Comparison of ENCODE assay signal across 8 cellular contexts in the genomic region with DNA sequence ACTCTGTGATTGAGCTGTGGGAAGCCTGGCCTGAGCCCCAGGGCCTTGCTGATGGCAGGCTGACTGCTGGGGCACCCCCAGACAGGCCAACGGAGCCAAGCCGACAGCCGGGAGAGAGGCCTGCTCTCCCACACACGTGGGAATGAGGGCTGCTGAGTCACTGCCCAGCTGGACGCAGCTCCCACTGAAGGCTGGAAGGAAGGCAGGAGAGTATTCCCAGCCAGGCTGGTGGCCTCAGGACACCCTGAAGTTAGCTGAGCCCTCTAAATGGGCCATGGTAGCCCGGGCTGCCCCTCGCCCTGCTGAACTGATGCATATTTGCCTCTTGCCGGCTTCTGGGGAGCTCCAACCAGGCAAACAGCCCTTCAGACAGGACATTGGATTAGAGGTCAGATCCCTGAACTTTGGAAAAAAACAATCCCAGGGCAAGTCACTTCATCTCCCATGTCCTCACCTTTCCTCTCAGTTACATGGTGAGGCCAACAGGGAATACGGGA.
DNase-seq lines count a peak whose midpoint lies in the region; ATAC-seq, FAIRE-seq and TF ChIP-seq lines count a peak whose summit lies in the region.

No MANE protein-coding gene starts in this region.

- CTCF ChIA-PET in HepG2 (lab: Yijun Ruan, JAX; ENCODE audit: low intra/inter-chr PET ratio, low total read pairs) = no interaction called here

- H4K20me1 ChIP-seq in HepG2 (ENCODE audit: insufficient read depth, low read length) = no peaks in the 10 kb centered on the region

- no peak overlapping the region for H2AFZ ChIP-seq in HepG2 (ENCODE audit: low read length)

- peak overlapping the region; percentile 52 for H3K9ac ChIP-seq in HepG2 (ENCODE audit: insufficient read depth, low read depth, low read length)

- 0% methylated on average over 4 of the region's 9 CpGs for WGBS in HepG2 (ENCODE audit: low lambda C conversion rate)

- peak overlapping the region; percentile 79 for H3K4me2 ChIP-seq in HepG2 (ENCODE audit: low read depth, low read length)

- H3K27ac ChIP-seq in HepG2 (ENCODE audit: extremely low read length, insufficient read depth, low read length) (peak overlapping the region; percentile 83), thoracic aorta (peak overlapping the region; percentile 55 to 86)

- intact Hi-C loops in HepG2 (cut with micrococcal nuclease; ENCODE audit: unreplicated experiment) = loop anchor here (5.0 to 10.0 kb wide), 2 partner anchors 71 to 99 kb away; a partner anchor contains a TSS

- FAIRE-seq in HepG2 (lab: Jason Lieb, UNC) = peak; percentile 60

- H3K36me3 ChIP-seq in HepG2 (replicated peaks in 1 of 2; ENCODE audit: control insufficient read depth in 1 of 2, insufficient read depth in 2 of 2, low read length in 2 of 2) = no peaks in the 10 kb centered on the region
- H3K36me3 ChIP-seq in thoracic aorta = no peaks in the 10 kb centered on the region

- TF ChIP-seq CTCF in cardiac fibroblast (IDR thresholded peaks at IDR 0.05; ENCODE audit: low read depth, low read length) (no peak), HepG2 (CRISPR knock-in tag; IDR thresholded peaks at IDR 0.05) (no peak), thoracic aorta (IDR thresholded peaks at IDR 0.05) (no peak)

- ATAC-seq in HepG2 (peak; percentile 59), thoracic aorta (ENCODE audit: insufficient number of reproducible peaks, low FRiP score, low read depth) (peak; percentile 69), GM21737 (IDR thresholded peaks at IDR 0.05; ENCODE audit: unreplicated experiment) (no peak), GM19035 (IDR thresholded peaks at IDR 0.05; ENCODE audit: unreplicated experiment) (no peak)

- H3K4me1 ChIP-seq in HepG2 (ENCODE audit: insufficient read depth, low read length) (peaks cover 80% of the 10 kb centered on the region), thoracic aorta (ENCODE audit: control insufficient read depth in 1 of 2, low read depth in 2 of 2) (peaks cover 14 to 24% of the 10 kb centered on the region in 2 donors)

- no peaks in the 10 kb centered on the region for H3K79me2 ChIP-seq in HepG2 (ENCODE audit: insufficient read depth, low read length)

- no peak for TF ChIP-seq RAD21 in HepG2 (CRISPR knock-in tag; IDR thresholded peaks at IDR 0.05)

- H3K9me3 ChIP-seq in HepG2 (ENCODE audit: low read length) (peaks cover 6% of the 10 kb centered on the region), thoracic aorta (no peaks in the 10 kb centered on the region)

- peak; percentile 19 for DNase-seq in HS-5 (ENCODE audit: low read depth)
- peak; percentile 81 to 94 for DNase-seq in cardiac fibroblast (ENCODE audit: low read depth in 2 of 2)
- peak; percentile 67 for DNase-seq in HepG2 (ENCODE audit: low spot score)
- peak; percentile 49 for DNase-seq in thoracic aorta (ENCODE audit: low spot score)
- no peak for DNase-seq in NCI-H1092 treated with DMSO at 0.1 percent for 48 hours (lab: John Stamatoyannopoulos, UW)
- DNase-seq in germinal center (ENCODE audit: low spot score) = no peak

- peaks cover 4 to 12% of the 10 kb centered on the region in 2 experiments; a peak in 3 of 5 replicates for H3K27me3 ChIP-seq in HepG2 (ENCODE audit: control insufficient read depth in 1 of 2, insufficient read depth in 2 of 2, low read length in 2 of 2)
- H3K27me3 ChIP-seq in thoracic aorta (replicated peaks; ENCODE audit: insufficient read depth) = no peaks in the 10 kb centered on the region

- no peak; a peak in 1 of 4 replicates for TF ChIP-seq POLR2A in HepG2 (IDR thresholded peaks at IDR 0.05; ENCODE audit: insufficient read depth in 1 of 2, low read depth in 2 of 2, low read length in 2 of 2)

- POLR2A ChIA-PET in HepG2 (lab: Yijun Ruan, JAX) = interaction anchor here (0.9 to 1.7 kb wide), 3 partner anchors 18 to 96 kb away, joined by 3 to 6 read pairs (median 5); no protein-coding TSS in a partner anchor

- H3K4me3 ChIP-seq in cardiac fibroblast (replicated peaks in 1 of 2; ENCODE audit: low read depth in 2 of 2, low read length in 2 of 2) (no peak overlapping the region), HepG2 (replicated peaks in 1 of 3; ENCODE audit: insufficient read depth in 1 of 3, low read depth in 2 of 3, low read length in 3 of 3) (peak overlapping the region; percentile 24 to 66 (median 28); a peak in 4 of 6 replicates), thoracic aorta (no peak overlapping the region)

- TSS peak; percentile 84 for BruUV-seq in HepG2 (replicated peaks; lab: Mats Ljungman, UMichigan)

- TF ChIP-seq EP300 in HepG2 (IDR thresholded peaks at IDR 0.05; ENCODE audit: low read depth in 2 of 2, low read length in 2 of 2) (no peak; a peak in 1 of 4 replicates), HepG2 (CRISPR knock-in tag; IDR thresholded peaks at IDR 0.05; ENCODE audit: borderline replicate concordance) (no peak)

- in situ Hi-C loops in HepG2 (cut with HindIII; ENCODE audit: extremely low pct_ligation_motif_present, low pct_unique_long_range_greater_than_20kb) = no loop called here

TF ChIP-seq in HepG2, 621 proteins besides CTCF, POLR2A, EP300 and RAD21 (continues in another document):
- TF ChIP-seq, protein P1, sequence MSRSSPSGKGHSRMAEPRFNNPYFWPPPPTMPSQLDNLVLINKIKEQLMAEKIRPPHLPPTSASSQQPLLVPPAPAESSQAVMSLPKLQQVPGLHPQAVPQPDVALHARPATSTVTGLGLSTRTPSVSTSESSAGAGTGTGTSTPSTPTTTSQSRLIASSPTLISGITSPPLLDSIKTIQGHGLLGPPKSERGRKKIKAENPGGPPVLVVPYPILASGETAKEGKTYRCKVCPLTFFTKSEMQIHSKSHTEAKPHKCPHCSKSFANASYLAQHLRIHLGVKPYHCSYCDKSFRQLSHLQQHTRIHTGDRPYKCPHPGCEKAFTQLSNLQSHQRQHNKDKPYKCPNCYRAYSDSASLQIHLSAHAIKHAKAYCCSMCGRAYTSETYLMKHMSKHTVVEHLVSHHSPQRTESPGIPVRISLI (CRISPR knock-in tag; IDR thresholded peaks at IDR 0.05; ENCODE audit: borderline replicate concordance) = peak; percentile 82; the same call in 1 of the 2 replicates
- TF ChIP-seq ZFX (CRISPR knock-in tag; IDR thresholded peaks at IDR 0.05; ENCODE audit: low read depth) (0 out of 2 replicates have a peak, but pooled peaks have one; percentile 2), HNF4A (CRISPR knock-in tag; IDR thresholded peaks at IDR 0.05) (peak; percentile 69), NCOR1 (IDR thresholded peaks at IDR 0.05; ENCODE audit: borderline replicate concordance, low read length) (peak; percentile 39; the same call in 1 of the 2 replicates), ZNF713 (CRISPR knock-in tag; IDR thresholded peaks at IDR 0.05) (0 out of 2 replicates have a peak, but pooled peaks have one; percentile 7), PITX1 (CRISPR knock-in tag; IDR thresholded peaks at IDR 0.05) (0 out of 2 replicates have a peak, but pooled peaks have one; percentile 29), MZF1 (CRISPR knock-in tag; IDR thresholded peaks at IDR 0.05; ENCODE audit: borderline replicate concordance) (0 out of 2 replicates have a peak, but pooled peaks have one; percentile 29), NFE2 (CRISPR knock-in tag; IDR thresholded peaks at IDR 0.05) (peak; percentile 80), RXRB (CRISPR knock-in tag; IDR thresholded peaks at IDR 0.05; ENCODE audit: borderline replicate concordance) (0 out of 2 replicates have a peak, but pooled peaks have one; percentile 25)
- TF ChIP-seq, protein P2, sequence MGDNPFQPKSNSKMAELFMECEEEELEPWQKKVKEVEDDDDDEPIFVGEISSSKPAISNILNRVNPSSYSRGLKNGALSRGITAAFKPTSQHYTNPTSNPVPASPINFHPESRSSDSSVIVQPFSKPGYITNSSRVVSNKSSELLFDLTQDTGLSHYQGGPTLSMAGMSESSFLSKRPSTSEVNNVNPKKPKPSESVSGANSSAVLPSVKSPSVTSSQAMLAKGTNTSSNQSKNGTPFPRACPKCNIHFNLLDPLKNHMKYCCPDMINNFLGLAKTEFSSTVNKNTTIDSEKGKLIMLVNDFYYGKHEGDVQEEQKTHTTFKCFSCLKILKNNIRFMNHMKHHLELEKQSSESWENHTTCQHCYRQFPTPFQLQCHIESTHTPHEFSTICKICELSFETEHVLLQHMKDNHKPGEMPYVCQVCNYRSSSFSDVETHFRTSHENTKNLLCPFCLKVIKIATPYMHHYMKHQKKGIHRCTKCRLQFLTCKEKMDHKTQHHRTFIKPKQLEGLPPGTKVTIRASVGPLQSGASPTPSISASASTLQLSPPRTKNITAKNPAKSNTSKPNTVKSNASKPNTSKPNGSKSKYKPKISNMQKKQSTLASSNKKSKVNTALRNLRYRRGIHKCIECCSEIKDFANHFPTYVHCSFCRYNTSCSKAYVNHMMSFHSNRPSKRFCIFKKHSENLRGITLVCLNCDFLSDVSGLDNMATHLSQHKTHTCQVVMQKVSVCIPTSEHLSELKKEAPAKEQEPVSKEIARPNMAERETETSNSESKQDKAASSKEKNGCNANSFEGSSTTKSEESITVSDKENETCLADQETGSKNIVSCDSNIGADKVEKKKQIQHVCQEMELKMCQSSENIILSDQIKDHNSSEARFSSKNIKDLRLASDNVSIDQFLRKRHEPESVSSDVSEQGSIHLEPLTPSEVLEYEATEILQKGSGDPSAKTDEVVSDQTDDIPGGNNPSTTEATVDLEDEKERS (CRISPR knock-in tag; IDR thresholded peaks at IDR 0.05) = peak; percentile 82
- TF ChIP-seq, protein P3, sequence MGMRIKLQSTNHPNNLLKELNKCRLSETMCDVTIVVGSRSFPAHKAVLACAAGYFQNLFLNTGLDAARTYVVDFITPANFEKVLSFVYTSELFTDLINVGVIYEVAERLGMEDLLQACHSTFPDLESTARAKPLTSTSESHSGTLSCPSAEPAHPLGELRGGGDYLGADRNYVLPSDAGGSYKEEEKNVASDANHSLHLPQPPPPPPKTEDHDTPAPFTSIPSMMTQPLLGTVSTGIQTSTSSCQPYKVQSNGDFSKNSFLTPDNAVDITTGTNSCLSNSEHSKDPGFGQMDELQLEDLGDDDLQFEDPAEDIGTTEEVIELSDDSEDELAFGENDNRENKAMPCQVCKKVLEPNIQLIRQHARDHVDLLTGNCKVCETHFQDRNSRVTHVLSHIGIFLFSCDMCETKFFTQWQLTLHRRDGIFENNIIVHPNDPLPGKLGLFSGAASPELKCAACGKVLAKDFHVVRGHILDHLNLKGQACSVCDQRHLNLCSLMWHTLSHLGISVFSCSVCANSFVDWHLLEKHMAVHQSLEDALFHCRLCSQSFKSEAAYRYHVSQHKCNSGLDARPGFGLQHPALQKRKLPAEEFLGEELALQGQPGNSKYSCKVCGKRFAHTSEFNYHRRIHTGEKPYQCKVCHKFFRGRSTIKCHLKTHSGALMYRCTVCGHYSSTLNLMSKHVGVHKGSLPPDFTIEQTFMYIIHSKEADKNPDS (CRISPR knock-in tag; IDR thresholded peaks at IDR 0.05) = 0 out of 2 replicates have a peak, but pooled peaks have one; percentile 53

Comparison
In these comparisons a context has a peak if more than half of its experiments do, and no peak if none do; other contexts are left out.
1. DNase-seq: peak in HS-5 (single experiment), cardiac fibroblast (2 of 2), HepG2 (single experiment) and thoracic aorta (single experiment); none in NCI-H1092 treated with DMSO at 0.1 percent for 48 hours (single experiment) and germinal center (single experiment).
2. H3K4me3 ChIP-seq: peak in HepG2 (3 of 3); none in cardiac fibroblast (0 of 2) and thoracic aorta (single experiment).
3. ATAC-seq: peak in HepG2 (single experiment) and thoracic aorta (single experiment); none in GM21737 (single experiment) and GM19035 (single experiment).